8 cellular contexts compared by ENCODE assay signal in genomic region chrX:54043696-54044125, GRCh38. TPM values are rescaled to one million over a fixed set of nuclear protein-coding genes. Genes with fewer than 3 reads are reported as not detected.
A peak's percentile ranks its signal among the peaks of the same experiment; 100 is the strongest.
DNase-seq lines count a peak whose midpoint lies in the region; ATAC-seq lines count a peak whose summit lies in the region.

No MANE protein-coding gene starts in this region.

- H3K9ac ChIP-seq in HUES64 (ENCODE audit: low read depth, low read length) (peak overlapping the region; percentile 97), mucosa of stomach (ENCODE audit: low read length) (peak overlapping the region; percentile 87)

- H3K9me3 ChIP-seq in HUES64 (ENCODE audit: insufficient read depth, low read depth, low read length) (no peaks in the 10 kb centered on the region), mucosa of stomach (ENCODE audit: control insufficient read depth, low read length) (no peaks in the 10 kb centered on the region), thymus (ENCODE audit: control insufficient read depth) (no peaks in the 10 kb centered on the region)

- peak overlapping the region; percentile 91 for H3K4me3 ChIP-seq in HUES64 (ENCODE audit: low read length)
- peak overlapping the region; percentile 67 for H3K4me3 ChIP-seq in mucosa of stomach (ENCODE audit: low read length)
- peak overlapping the region; percentile 79 for H3K4me3 ChIP-seq in thymus (ENCODE audit: low read length)

- H3K27me3 ChIP-seq in HUES64 (ENCODE audit: insufficient read depth, low read length) (no peaks in the 10 kb centered on the region), mucosa of stomach (ENCODE audit: control insufficient read depth, insufficient read depth, low read length) (no peaks in the 10 kb centered on the region), thymus (ENCODE audit: control insufficient read depth, insufficient read depth) (no peaks in the 10 kb centered on the region)

- H3K27ac ChIP-seq in HUES64 (ENCODE audit: low read depth, low read length) (peak overlapping the region; percentile 99), epithelial cell of prostate (peak overlapping the region; percentile 89), thymus (ENCODE audit: low read depth) (peak overlapping the region; percentile 94)

- peak; percentile 14 for ATAC-seq in GM21381 (IDR thresholded peaks at IDR 0.05; ENCODE audit: unreplicated experiment)

- H3K4me1 ChIP-seq in HUES64 (ENCODE audit: insufficient read depth, low read length) (peaks cover 13% of the 10 kb centered on the region), mucosa of stomach (ENCODE audit: control insufficient read depth, insufficient read depth, low read length) (no peaks in the 10 kb centered on the region), thymus (ENCODE audit: control insufficient read depth, insufficient read depth, low read length) (peaks cover 3% of the 10 kb centered on the region)

- H3K36me3 ChIP-seq in HUES64 (ENCODE audit: insufficient read depth, low read length) (peaks cover 26% of the 10 kb centered on the region), mucosa of stomach (ENCODE audit: control insufficient read depth, insufficient read depth, low read length) (no peaks in the 10 kb centered on the region), thymus (ENCODE audit: control insufficient read depth, insufficient read depth) (peaks cover 5% of the 10 kb centered on the region)

- DNase-seq in GM03348 (ENCODE audit: low spot score) (peak; percentile 45), epithelial cell of prostate (ENCODE audit: low read depth, low spot score) (no peak), globus pallidus (ENCODE audit: low spot score) (no peak)
- DNase-seq in activated CD4-positive, alpha-beta T cell treated with anti-CD3 and anti-CD28 coated beads for 48 hours = peak; percentile 35

- WGBS in HUES64 = under 1% methylated on average over 39 of the region's 39 CpGs
- WGBS in thymus = under 1% methylated on average over 39 of the region's 39 CpGs

RNA-seq across cellular contexts. Expression of gene PHF8, which starts 0.6 kb away (rescaled TPM):
- polyA plus RNA-seq in HUES64 (2013, experiment 1 of 2) = 14.6 TPM
- 14.8 TPM for polyA plus RNA-seq in HUES64 (2013, experiment 2 of 2)
- polyA plus RNA-seq in thymus = 14.0 TPM

Comparison
In these comparisons a context has a peak if more than half of its experiments do, and no peak if none do; other contexts are left out.
1. DNase-seq: peak in GM03348 (single experiment) and activated CD4-positive, alpha-beta T cell treated with anti-CD3 and anti-CD28 coated beads for 48 hours (single experiment); none in epithelial cell of prostate (single experiment) and globus pallidus (single experiment).
2. Peak in every context shown above with its lines, with median percentiles within 50 percentile points of each other: H3K27ac ChIP-seq and H3K4me3 ChIP-seq.